21 cellular contexts compared by ENCODE assay signal in the genomic region with DNA sequence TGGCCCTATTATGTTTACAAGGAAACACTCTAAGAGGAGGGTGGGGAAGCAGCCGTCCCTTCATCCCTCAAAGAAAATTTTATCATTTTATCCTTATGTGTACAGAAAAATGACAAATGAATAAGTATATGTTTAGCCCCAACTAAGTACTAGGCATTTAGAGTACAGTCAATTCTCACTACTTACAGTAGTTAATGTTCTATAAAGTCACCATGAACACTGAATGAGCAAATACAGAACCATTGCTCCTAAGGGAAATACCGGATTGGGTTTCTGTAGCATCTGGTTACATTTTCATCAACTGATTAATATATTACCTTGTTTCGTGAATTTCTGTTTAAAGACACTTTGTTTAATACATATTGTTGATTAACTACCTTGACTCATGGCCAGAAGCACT.
A peak's percentile ranks its signal among the peaks of the same experiment; 100 is the strongest.
DNase-seq lines count a peak whose midpoint lies in the region; ATAC-seq and TF ChIP-seq lines count a peak whose summit lies in the region.
"Had no signal": no experiment of that assay in that cellular context is flagged by ENCODE, and none has a peak within 500 bp of the region (broad histone marks: within the 10 kb centered on the region; RNA-seq: fewer than 3 reads in every experiment).

No MANE protein-coding gene starts in this region.

- H3K27me3 ChIP-seq in Karpas-422 (ENCODE audit: low read length) = no peaks in the 10 kb centered on the region
- H3K27me3 ChIP-seq in foreskin keratinocyte = no peaks in the 10 kb centered on the region
- H3K27me3 ChIP-seq in body of pancreas = no peaks in the 10 kb centered on the region
- H3K27me3 ChIP-seq: left lung had no signal

- no peaks in the 10 kb centered on the region for H3K9me2 ChIP-seq in Karpas-422 (replicated peaks; ENCODE audit: insufficient read depth, low read length)

- no peaks in the 10 kb centered on the region for H4K20me1 ChIP-seq in Karpas-422 (ENCODE audit: insufficient read depth, low read depth, low read length)

- whole genome bisulfite sequencing in body of pancreas, 2 donors = 37% methylated on average over 3 of the region's 3 CpGs

- no peak overlapping the region for H3K4me2 ChIP-seq in Karpas-422 (ENCODE audit: low read depth, low read length, poor library complexity, severe bottlenecking)

- H3K9me3 ChIP-seq in Karpas-422 (ENCODE audit: low read length) (no peaks in the 10 kb centered on the region), body of pancreas (no peaks in the 10 kb centered on the region)
- H3K9me3 ChIP-seq: breast epithelium, left lung, thoracic aorta had no signal

- in situ Hi-C loops in Caki2 (cut with HindIII; ENCODE audit: low pct_unique_long_range_greater_than_20kb, low sequenced_read_pairs) = no loop called here

- peak; percentile 52 for ATAC-seq in GM19438 (IDR thresholded peaks at IDR 0.05; ENCODE audit: low read depth, unreplicated experiment)
- peak; percentile 46 for ATAC-seq in HG02943 (IDR thresholded peaks at IDR 0.05; ENCODE audit: low read depth, unreplicated experiment)
- no peak for ATAC-seq in foreskin keratinocyte
- ATAC-seq in body of pancreas = no peak
- ATAC-seq: left lung; stimulated activated effector memory CD8-positive, alpha-beta T cell treated with anti-CD3 and anti-CD28 coated beads, Interleukin-12 subunit alpha, Interleukin-12 subunit beta, amount 100 ng/mL, for 72 hours; WTC11 had no signal

- H3K27ac ChIP-seq in Karpas-422 (ENCODE audit: low read length) (no peak overlapping the region), foreskin keratinocyte (no peak overlapping the region), body of pancreas (no peak overlapping the region)
- H3K27ac ChIP-seq: breast epithelium, left lung, SK-N-MC, thoracic aorta had no signal

- H2AFZ ChIP-seq in Karpas-422 (ENCODE audit: low read length) = no peak overlapping the region

- no peaks in the 10 kb centered on the region for H3K79me2 ChIP-seq in Karpas-422 (ENCODE audit: low read length)

- no peak for TF ChIP-seq POLR2A in body of pancreas (IDR thresholded peaks at IDR 0.05)

- H3K4me3 ChIP-seq in Karpas-422 (ENCODE audit: low read length) = no peak overlapping the region
- H3K4me3 ChIP-seq in body of pancreas = no peak overlapping the region
- H3K4me3 ChIP-seq: breast epithelium, left lung, SK-N-MC, thoracic aorta had no signal

- H3K9ac ChIP-seq in Karpas-422 (ENCODE audit: low read length) = no peak overlapping the region

- TF ChIP-seq CTCF in foreskin keratinocyte (conservative IDR thresholded peaks at IDR 0.05) (no peak), body of pancreas (IDR thresholded peaks at IDR 0.05) (no peak)

- no peaks in the 10 kb centered on the region for H3K4me1 ChIP-seq in Karpas-422 (ENCODE audit: low read length)
- no peaks in the 10 kb centered on the region for H3K4me1 ChIP-seq in foreskin keratinocyte
- H3K4me1 ChIP-seq in body of pancreas = no peaks in the 10 kb centered on the region
- H3K4me1 ChIP-seq: breast epithelium, left lung had no signal

- DNase-seq in Caki2 (ENCODE audit: low read depth) (peak; percentile 6), Karpas-422 (peak; percentile 24), NCI-H1105 treated with DMSO at 0.1 percent for 48 hours (lab: John Stamatoyannopoulos, UW) (no peak), foreskin keratinocyte (no peak), body of pancreas (no peak)
- DNase-seq in activated effector memory CD4-positive, alpha-beta T cell treated with Interleukin-2 at 50 U/mL for 16 hours = no peak
- DNase-seq: activated CD4-positive, alpha-beta T cell treated with anti-CD3 and anti-CD28 coated beads, Interleukin-2, amount 50 U/mL, for 48 hours; activated gamma-delta T cell; head of caudate nucleus; left lung; midbrain; NCI-H1048; NCI-H2029 treated with DMSO at 0.1 percent for 48 hours; NCI-H510A had no signal

- intact Hi-C loops in body of pancreas (cut with DNase I) = no loop called here

- H3K36me3 ChIP-seq in Karpas-422 (ENCODE audit: insufficient read depth, low read length) = no peaks in the 10 kb centered on the region
- H3K36me3 ChIP-seq in body of pancreas (replicated peaks in 1 of 2; ENCODE audit: insufficient read depth in 1 of 2, low read depth in 2 of 2) = no peaks in the 10 kb centered on the region
- H3K36me3 ChIP-seq: breast epithelium, left lung, thoracic aorta had no signal

Comparison
In these comparisons a context has a peak if more than half of its experiments do, and no peak if none do; other contexts are left out.
1. DNase-seq: peak in Caki2 (single experiment) and Karpas-422 (single experiment); none in NCI-H1105 treated with DMSO at 0.1 percent for 48 hours (single experiment), activated effector memory CD4-positive, alpha-beta T cell treated with Interleukin-2 at 50 U/mL for 16 hours (single experiment), foreskin keratinocyte (0 of 2) and body of pancreas (0 of 4).
2. ATAC-seq: peak in GM19438 (single experiment) and HG02943 (single experiment); none in foreskin keratinocyte (single experiment) and body of pancreas (single experiment).